Comparison of ENCODE assay signal across 8 cellular contexts in genomic region chr5:72817639-72818266, GRCh38. TPM values are rescaled to one million over a fixed set of nuclear protein-coding genes. Genes with fewer than 3 reads are reported as not detected.
DNase-seq lines count a peak whose midpoint lies in the region; ATAC-seq and TF ChIP-seq lines count a peak whose summit lies in the region.

No MANE protein-coding gene starts in this region.

- no peaks in the 10 kb centered on the region for H3K4me1 ChIP-seq in testis

- no peaks in the 10 kb centered on the region for H3K9me3 ChIP-seq in testis

- ATAC-seq in activated T-cell treated with anti-CD3 and anti-CD28 coated beads, Interleukin-2, amount 50 U/mL, for 72 hours (replicated peaks in 1 of 2): no peak

- peak overlapping the region; percentile 97 to 98 for H3K27ac ChIP-seq in testis

- no peaks in the 10 kb centered on the region for H3K36me3 ChIP-seq in kidney epithelial cell (ENCODE audit: control insufficient read depth, insufficient read depth, low read length)
- H3K36me3 ChIP-seq in testis (ENCODE audit: low read depth, missing control alignments): no peaks in the 10 kb centered on the region

- no peak for TF ChIP-seq POLR2A in testis (IDR thresholded peaks at IDR 0.05)

- peak overlapping the region; percentile 85 to 95 for H3K4me3 Mint-ChIP-seq in activated T-cell treated with anti-CD3 and anti-CD28 coated beads, Interleukin-2, amount 50 U/mL, for 72 hours
- peak overlapping the region; percentile 89 for H3K4me3 Mint-ChIP-seq in activated naive CD8-positive, alpha-beta T cell treated with anti-CD3 and anti-CD28 coated beads for 36 hours

- H3K27me3 Mint-ChIP-seq in activated T-cell treated with anti-CD3 and anti-CD28 coated beads, Interleukin-2, amount 50 U/mL, for 72 hours (ENCODE audit: low read depth): no peaks in the 10 kb centered on the region
- peaks cover 3% of the 10 kb centered on the region for H3K27me3 Mint-ChIP-seq in activated naive CD8-positive, alpha-beta T cell treated with anti-CD3 and anti-CD28 coated beads for 36 hours

- H3K4me3 ChIP-seq in kidney epithelial cell (ENCODE audit: low read depth, low read length): peak overlapping the region; percentile 88
- peak overlapping the region; percentile 81 to 82 for H3K4me3 ChIP-seq in testis

- H3K36me3 Mint-ChIP-seq in activated T-cell treated with anti-CD3 and anti-CD28 coated beads, Interleukin-2, amount 50 U/mL, for 72 hours (ENCODE audit: insufficient read depth in 2 of 2): no peaks in the 10 kb centered on the region
- no peaks in the 10 kb centered on the region for H3K36me3 Mint-ChIP-seq in activated naive CD8-positive, alpha-beta T cell treated with anti-CD3 and anti-CD28 coated beads for 36 hours

- 7% methylated on average over 6 of the region's 6 CpGs for WGBS in testis, 2 donors

- peak overlapping the region; percentile 91 for H3K27ac Mint-ChIP-seq in activated T-cell treated with anti-CD3 and anti-CD28 coated beads, Interleukin-2, amount 50 U/mL, for 72 hours
- peak overlapping the region; percentile 90 for H3K27ac Mint-ChIP-seq in activated naive CD8-positive, alpha-beta T cell treated with anti-CD3 and anti-CD28 coated beads for 36 hours

- no peaks in the 10 kb centered on the region for H3K27me3 ChIP-seq in kidney epithelial cell (ENCODE audit: control insufficient read depth, insufficient read depth, low read length)
- H3K27me3 ChIP-seq in testis: no peaks in the 10 kb centered on the region

- DNase-seq in activated T-cell treated with anti-CD3 and anti-CD28 coated beads, Interleukin-2, amount 50 U/mL, for 72 hours: no peak
- DNase-seq in activated T-cell treated with anti-CD3 and anti-CD28 coated beads, Interleukin-2, amount 50 U/mL, for 1 hour: no peak
- no peak for DNase-seq in activated naive CD8-positive, alpha-beta T cell treated with anti-CD3 and anti-CD28 coated beads for 36 hours
- DNase-seq in kidney epithelial cell (ENCODE audit: low read depth) (no peak), testis (no peak), NCI-H1092 (lab: John Stamatoyannopoulos, UW) (no peak), NCI-H748 treated with DMSO at 0.1 percent for 48 hours (lab: John Stamatoyannopoulos, UW) (no peak)
- no peak for DNase-seq in stimulated activated CD4-positive, alpha-beta T cell treated with anti-CD3 and anti-CD28 coated beads, Interleukin-2, amount 100 ng/mL, for 48 hours

- peaks cover 31% of the 10 kb centered on the region for H3K4me1 Mint-ChIP-seq in activated T-cell treated with anti-CD3 and anti-CD28 coated beads, Interleukin-2, amount 50 U/mL, for 72 hours (ENCODE audit: low read depth)
- peaks cover 26% of the 10 kb centered on the region for H3K4me1 Mint-ChIP-seq in activated naive CD8-positive, alpha-beta T cell treated with anti-CD3 and anti-CD28 coated beads for 36 hours

- no peaks in the 10 kb centered on the region for H3K9me3 Mint-ChIP-seq in activated T-cell treated with anti-CD3 and anti-CD28 coated beads, Interleukin-2, amount 50 U/mL, for 72 hours
- no peaks in the 10 kb centered on the region for H3K9me3 Mint-ChIP-seq in activated naive CD8-positive, alpha-beta T cell treated with anti-CD3 and anti-CD28 coated beads for 36 hours

- TF ChIP-seq CTCF in kidney epithelial cell (IDR thresholded peaks at IDR 0.05; ENCODE audit: insufficient read depth, low read length, poor library complexity, severe bottlenecking) (no peak), testis (IDR thresholded peaks at IDR 0.05) (no peak)

- intact Hi-C loops in testis (cut with DNase I; ENCODE audit: low total_unique reads): no loop called here

RNA-seq across cellular contexts. Expression of gene TNPO1, which starts 1.3 kb away (rescaled TPM):
- total RNA-seq in activated T-cell treated with anti-CD3 and anti-CD28 coated beads, Interleukin-2, amount 50 U/mL, for 72 hours: 100 to 1,000 TPM in 1 of 2 donors, 10 to 100 TPM in 1; 92.6 to 114 TPM
- total RNA-seq in activated naive CD8-positive, alpha-beta T cell treated with anti-CD3 and anti-CD28 coated beads for 36 hours: 100 to 1,000 TPM; 120 to 131 TPM
- 111 and 118 TPM in 2 replicates for total RNA-seq in kidney epithelial cell
- 100 to 1,000 TPM; 120 to 132 TPM for total RNA-seq in testis
- polyA plus RNA-seq in testis (ENCODE audit: insufficient read depth, low read depth, low replicate concordance): 83.4 TPM
